1 cellular context compared by ENCODE assay signal in the genomic region with DNA sequence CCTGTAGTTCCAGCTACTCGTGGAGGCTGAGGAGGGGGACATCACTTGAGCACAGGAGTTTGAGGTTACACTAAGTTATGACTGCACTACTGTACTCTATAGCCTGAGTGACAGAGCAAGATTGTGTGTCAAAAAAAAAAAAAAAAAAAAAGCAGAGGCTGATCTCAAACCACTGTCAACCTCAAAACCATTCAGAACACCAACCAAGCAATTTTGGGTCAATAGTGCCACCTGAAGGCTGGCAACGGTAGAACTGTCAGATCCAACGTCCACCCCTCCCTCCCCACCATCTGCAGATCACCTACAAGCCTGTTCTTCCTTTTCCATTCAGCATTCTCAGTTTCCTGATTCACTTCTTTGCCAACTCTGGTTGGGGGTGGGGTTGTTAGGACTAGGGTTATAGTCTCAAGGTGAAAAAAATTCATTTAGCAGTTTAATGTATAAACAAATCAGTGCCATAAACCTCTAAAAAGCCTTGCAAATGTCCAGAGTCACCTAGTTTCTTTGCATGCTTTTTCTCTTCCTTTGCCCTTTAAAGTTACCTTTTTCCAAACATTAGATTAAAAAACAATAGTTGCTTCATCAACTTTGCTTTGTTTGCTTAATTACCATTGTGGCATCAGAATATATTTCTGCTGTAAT.
TF ChIP-seq lines count a peak whose summit lies in the region.

No MANE protein-coding gene starts in this region.

TF ChIP-seq in HCT116, 20 proteins besides CTCF, POLR2A, EP300 and RAD21 (continued from another document):
- TF ChIP-seq, protein P1, sequence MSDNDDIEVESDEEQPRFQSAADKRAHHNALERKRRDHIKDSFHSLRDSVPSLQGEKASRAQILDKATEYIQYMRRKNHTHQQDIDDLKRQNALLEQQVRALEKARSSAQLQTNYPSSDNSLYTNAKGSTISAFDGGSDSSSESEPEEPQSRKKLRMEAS (IDR thresholded peaks at IDR 0.05): no peak
- TF ChIP-seq JUND (IDR thresholded peaks at IDR 0.05) (no peak), YY1 (IDR thresholded peaks at IDR 0.05; ENCODE audit: extremely low read depth, insufficient replicate concordance, low read depth, low read length) (no peak), EGR1 (IDR thresholded peaks at IDR 0.05; ENCODE audit: low read depth) (no peak), ZFX (IDR thresholded peaks at IDR 0.05) (no peak), TCF7L2 (IDR thresholded peaks at IDR 0.05; ENCODE audit: borderline replicate concordance, extremely low read depth, insufficient read depth, insufficient read length) (no peak)
- TF ChIP-seq, protein P2, sequence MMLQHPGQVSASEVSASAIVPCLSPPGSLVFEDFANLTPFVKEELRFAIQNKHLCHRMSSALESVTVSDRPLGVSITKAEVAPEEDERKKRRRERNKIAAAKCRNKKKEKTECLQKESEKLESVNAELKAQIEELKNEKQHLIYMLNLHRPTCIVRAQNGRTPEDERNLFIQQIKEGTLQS (IDR thresholded peaks at IDR 0.05): no peak
TF ChIP-seq in HCT116: peak in this region for 0.
